2 cellular contexts compared by ENCODE assay signal in genomic region chr17:7132511-7133094, GRCh38.
TF ChIP-seq lines count a peak whose summit lies in the region.

No MANE protein-coding gene starts in this region.

TF ChIP-seq in HEK293T, 16 proteins besides CTCF, POLR2A, EP300 and RAD21:
- TF ChIP-seq SUZ12 (IDR thresholded peaks at IDR 0.05) (no peak), FOXM1 (IDR thresholded peaks at IDR 0.05; ENCODE audit: borderline replicate concordance) (no peak), ELF4 (IDR thresholded peaks at IDR 0.05) (no peak), BHLHE40 (IDR thresholded peaks at IDR 0.05; ENCODE audit: borderline replicate concordance) (no peak), L3MBTL2 (conservative IDR thresholded peaks at IDR 0.05) (no peak)

TF ChIP-seq in SK-N-SH, 30 proteins besides CTCF, POLR2A, EP300 and RAD21:
- TF ChIP-seq MEF2A (IDR thresholded peaks at IDR 0.05; ENCODE audit: borderline replicate concordance, low read depth) (no peak), FOXM1 (IDR thresholded peaks at IDR 0.05; ENCODE audit: low read depth) (no peak), REST (IDR thresholded peaks at IDR 0.05; ENCODE audit: low read depth, low read length) (no peak), USF1 (IDR thresholded peaks at IDR 0.05; ENCODE audit: borderline replicate concordance, low read depth) (no peak), EZH2phosphoT487 (IDR thresholded peaks at IDR 0.05; ENCODE audit: borderline replicate concordance, low read depth) (no peak), NRF1 (IDR thresholded peaks at IDR 0.05; ENCODE audit: low read depth, low read length) (no peak), SMC3 (IDR thresholded peaks at IDR 0.05; ENCODE audit: low read depth, low read length) (no peak), FOSL2 (IDR thresholded peaks at IDR 0.05; ENCODE audit: borderline replicate concordance, low read depth) (no peak), RFX5 (IDR thresholded peaks at IDR 0.05; ENCODE audit: low read length) (no peak), GATA2 (CRISPR knock-in tag; IDR thresholded peaks at IDR 0.05) (no peak), ELF1 (IDR thresholded peaks at IDR 0.05) (no peak)
